In genomic region chr1:36148821-36149236, GRCh38 we compare ENCODE assay signal across 8 cellular contexts. TPM values are rescaled to one million over a fixed set of nuclear protein-coding genes. Genes with fewer than 3 reads are reported as not detected.
DNase-seq lines count a peak whose midpoint lies in the region; ATAC-seq and TF ChIP-seq lines count a peak whose summit lies in the region.

No MANE protein-coding gene starts in this region.

- intact Hi-C loops in heart left ventricle (cut with DNase I) (loop anchor here in 7 of 10 donors (1.0 to 2.0 kb wide), 7 partner anchors 39 to 272 kb away; partner anchors contain the start of gene THRAP3 (in 1 of the 7)), left ventricle myocardium superior (cut with micrococcal nuclease) (loop anchor here (5.0 kb wide), 1 partner anchor 138 kb away; no protein-coding TSS in a partner anchor), lower lobe of right lung (cut with DNase I) (no loop called here), upper lobe of right lung (cut with DNase I) (no loop called here)

- in situ Hi-C loops in astrocyte of the cerebellum (cut with HindIII; ENCODE audit: low sequenced_read_pairs), result no loop called here

- no peak for TF ChIP-seq POLR2A in heart left ventricle (IDR thresholded peaks at IDR 0.05)

- ATAC-seq in heart left ventricle (no peak), left ventricle myocardium superior (no peak), lower lobe of right lung (no peak), upper lobe of right lung (no peak)

- no peaks in the 10 kb centered on the region for H3K9me3 ChIP-seq in heart left ventricle
- H3K9me3 ChIP-seq in lower lobe of right lung, result no peaks in the 10 kb centered on the region
- H3K9me3 ChIP-seq in upper lobe of right lung, result no peaks in the 10 kb centered on the region

- DNase-seq in heart left ventricle (no peak), left ventricle myocardium superior (no peak), astrocyte of the cerebellum (ENCODE audit: low read depth) (no peak), lower lobe of right lung (no peak), upper lobe of right lung (no peak), LoVo (ENCODE audit: low spot score) (no peak), activated gamma-delta T cell treated with Interleukin-2 at 50 U/mL for 16 hours (no peak)
- DNase-seq in NK-92 treated with Interleukin-12 subunit alpha and Interleukin-12 subunit beta, amount 100 ng/mL, for 24 hours (lab: John Stamatoyannopoulos, UW), result no peak

- H3K27ac ChIP-seq in heart left ventricle, result peak overlapping the region; percentile 29 to 97 (median 92)
- H3K27ac ChIP-seq in lower lobe of right lung, result peak overlapping the region; percentile 98
- H3K27ac ChIP-seq in upper lobe of right lung, result peak overlapping the region; percentile 92

- H3K27me3 ChIP-seq in heart left ventricle, result no peaks in the 10 kb centered on the region
- H3K27me3 ChIP-seq in lower lobe of right lung (ENCODE audit: low read depth), result no peaks in the 10 kb centered on the region
- no peaks in the 10 kb centered on the region for H3K27me3 ChIP-seq in upper lobe of right lung

- no peak for TF ChIP-seq CTCF in heart left ventricle (IDR thresholded peaks at IDR 0.05)
- TF ChIP-seq CTCF in astrocyte of the cerebellum (IDR thresholded peaks at IDR 0.05; ENCODE audit: low read depth, low read length, missing control alignments), result no peak
- TF ChIP-seq CTCF in lower lobe of right lung (IDR thresholded peaks at IDR 0.05), result no peak
- no peak for TF ChIP-seq CTCF in upper lobe of right lung (IDR thresholded peaks at IDR 0.05)

- H3K4me3 ChIP-seq in heart left ventricle, result peak overlapping the region; percentile 57 to 98 (median 84)
- peak overlapping the region; percentile 71 for H3K4me3 ChIP-seq in astrocyte of the cerebellum (ENCODE audit: low read depth, low read length)
- peak overlapping the region; percentile 85 for H3K4me3 ChIP-seq in lower lobe of right lung
- H3K4me3 ChIP-seq in upper lobe of right lung, result peak overlapping the region; percentile 77

- H3K4me1 ChIP-seq in heart left ventricle (peaks cover 7 to 59% (median 47%) of the 10 kb centered on the region in 12 donors), lower lobe of right lung (peaks cover 63% of the 10 kb centered on the region), upper lobe of right lung (peaks cover 39% of the 10 kb centered on the region)

- 0 to 2% (median 1%) methylated on average over 15 to 16 of the region's 16 CpGs for WGBS in heart left ventricle, 4 donors

- H3K36me3 ChIP-seq in heart left ventricle (peaks cover 0 to 7% (median 0%) of the 10 kb centered on the region in 9 donors), lower lobe of right lung (no peaks in the 10 kb centered on the region), upper lobe of right lung (no peaks in the 10 kb centered on the region)

RNA-seq across cellular contexts. Expression of gene TRAPPC3, which starts 0.5 kb away (rescaled TPM):
- 10 to 100 TPM; 45.3 to 77.2 (median 52.9) TPM for total RNA-seq in heart left ventricle
- polyA plus RNA-seq in heart left ventricle, result 10 to 100 TPM; 40.8 to 89.6 TPM
- 57.8 TPM for total RNA-seq in left ventricle myocardium superior
- 60.3 TPM for total RNA-seq in lower lobe of right lung
- 63.1 TPM for total RNA-seq in upper lobe of right lung

RNA-seq across cellular contexts. Expression of gene MAP7D1, which starts 7.1 kb away (rescaled TPM):
- total RNA-seq in heart left ventricle (100 to 1,000 TPM; 249 to 706 (median 328) TPM), left ventricle myocardium superior (385 TPM), lower lobe of right lung (120 TPM), upper lobe of right lung (114 TPM)
- 100 to 1,000 TPM; 236 to 331 TPM for polyA plus RNA-seq in heart left ventricle

RNA-seq across cellular contexts. Expression of gene COL8A2, which starts 23.8 kb away (rescaled TPM):
- total RNA-seq in heart left ventricle (1 to 10 TPM in 5 of 9 donors, under 1 TPM in 4; 0.33 to 2.6 (median 1.1) TPM), left ventricle myocardium superior (0.67 TPM), lower lobe of right lung (24.4 TPM), upper lobe of right lung (16.2 TPM)
- under 1 TPM; 0.34 to 0.53 TPM for polyA plus RNA-seq in heart left ventricle

Comparison
In these comparisons a context has a peak if more than half of its experiments do, and no peak if none do; other contexts are left out.
1. intact Hi-C loops: an anchor here in heart left ventricle (1.0 to 2.0 kb wide) and left ventricle myocardium superior (5.0 kb wide); none called in lower lobe of right lung and upper lobe of right lung.